In genomic region chr17:45060382-45060823, GRCh38 we compare ENCODE assay signal across 8 cellular contexts. TPM values are rescaled to one million over a fixed set of nuclear protein-coding genes. Genes with fewer than 3 reads are reported as not detected.
DNase-seq lines count a peak whose midpoint lies in the region; ATAC-seq, FAIRE-seq and TF ChIP-seq lines count a peak whose summit lies in the region.

No MANE protein-coding gene starts in this region.

- intact Hi-C loops in pancreas (cut with DNase I) = no loop called here

- DNase-seq in RWPE2 (ENCODE audit: low spot score) = no peak
- no peak for DNase-seq in fibroblast of pulmonary artery (ENCODE audit: low read depth)
- no peak for DNase-seq in pancreas
- no peak for DNase-seq in urothelium cell line (ENCODE audit: low spot score)
- no peak for DNase-seq in NCI-H1694 treated with DMSO at 0.1 percent for 48 hours (lab: John Stamatoyannopoulos, UW)

- no peak for FAIRE-seq in pancreas (lab: Jason Lieb, UNC)
- FAIRE-seq in urothelium cell line (lab: Jason Lieb, UNC) = no peak

- H3K4me1 ChIP-seq in RWPE2 (ENCODE audit: insufficient read depth, poor library complexity, severe bottlenecking) (peaks cover 7% of the 10 kb centered on the region), pancreas (peaks cover 16 to 37% (median 16%) of the 10 kb centered on the region in 3 donors)

- H3K9me3 ChIP-seq in RWPE2 (ENCODE audit: severe bottlenecking) (no peaks in the 10 kb centered on the region), pancreas (no peaks in the 10 kb centered on the region)

- TF ChIP-seq CTCF in RWPE2 (IDR thresholded peaks at IDR 0.05; ENCODE audit: poor library complexity, severe bottlenecking) (no peak), fibroblast of pulmonary artery (IDR thresholded peaks at IDR 0.05; ENCODE audit: low read length, missing control alignments) (no peak), pancreas (IDR thresholded peaks at IDR 0.05) (no peak)

- H3K27me3 ChIP-seq in RWPE2 (ENCODE audit: insufficient read depth, poor library complexity, severe bottlenecking) (no peaks in the 10 kb centered on the region), pancreas (no peaks in the 10 kb centered on the region)

- H3K36me3 ChIP-seq in RWPE2 (ENCODE audit: low read depth) (peaks cover 34% of the 10 kb centered on the region), pancreas (no peaks in the 10 kb centered on the region)

- peak; percentile 11 for ATAC-seq in GM21360 (IDR thresholded peaks at IDR 0.05; ENCODE audit: unreplicated experiment)
- no peak for ATAC-seq in RWPE2 (ENCODE audit: low read depth)
- peak; percentile 2 to 17 (median 12) for ATAC-seq in pancreas
- no peak for ATAC-seq in HG03135 (IDR thresholded peaks at IDR 0.05; ENCODE audit: unreplicated experiment)
- ATAC-seq in HG02798 (IDR thresholded peaks at IDR 0.05; ENCODE audit: poor library complexity, unreplicated experiment) = no peak

- H3K4me3 ChIP-seq in RWPE2 (ENCODE audit: severe bottlenecking) (peak overlapping the region; percentile 78), fibroblast of pulmonary artery (replicated peaks; ENCODE audit: low read depth, low read length) (peak overlapping the region; percentile 96), pancreas (peak overlapping the region; percentile 32 to 97 (median 86))

- 4 to 14% methylated on average over 16 of the region's 16 CpGs for WGBS in pancreas, 2 donors

- H3K27ac ChIP-seq in RWPE2 (ENCODE audit: poor library complexity, severe bottlenecking) (peak overlapping the region; percentile 48), pancreas (peak overlapping the region; percentile 50 to 77 (median 62))

RNA-seq across cellular contexts. Expression of gene NMT1, which starts 0.7 kb away (rescaled TPM):
- total RNA-seq in pancreas = 10 to 100 TPM; 31.7 to 66.5 (median 43.6) TPM
- 10 to 100 TPM; 27.0 to 37.9 TPM for polyA plus RNA-seq in pancreas

RNA-seq across cellular contexts. Expression of gene DCAKD, which starts 9.0 kb away (rescaled TPM):
- 10 to 100 TPM in 5 of 6 donors, 1 to 10 TPM in 1; 9.3 to 19.2 (median 12.1) TPM for total RNA-seq in pancreas
- 10 to 100 TPM in 1 of 2 donors, 1 to 10 TPM in 1; 9.8 to 14.1 TPM for polyA plus RNA-seq in pancreas

Comparison
In these comparisons a context has a peak if more than half of its experiments do, and no peak if none do; other contexts are left out.
1. ATAC-seq: peak in GM21360 (single experiment) and pancreas (4 of 4); none in RWPE2 (single experiment), HG03135 (single experiment) and HG02798 (single experiment).
2. Peak in every context shown above with its lines, with median percentiles within 50 percentile points of each other: H3K4me3 ChIP-seq.